In the genomic region with DNA sequence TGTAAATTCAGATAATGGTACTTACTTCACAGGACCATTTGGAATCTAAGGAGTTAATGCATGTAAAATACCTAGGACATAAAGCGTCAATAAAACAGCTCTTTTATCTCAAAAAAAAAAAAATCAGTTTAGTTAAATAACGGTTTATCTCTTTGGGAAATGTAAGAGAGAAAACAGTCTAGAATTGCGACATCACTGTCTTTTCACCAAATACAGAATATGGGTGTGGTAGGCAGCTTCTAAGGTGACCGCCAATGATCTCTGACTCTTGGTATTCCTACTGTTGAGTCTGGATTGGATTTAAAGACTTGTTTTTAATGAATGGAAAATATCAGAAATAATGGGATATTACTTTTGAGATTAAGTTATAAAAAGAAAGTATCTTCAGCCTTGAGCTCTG, we compare ENCODE assay signal across 3 cellular contexts.
A peak's percentile ranks its signal among the peaks of the same experiment; 100 is the strongest.
TF ChIP-seq lines count a peak whose summit lies in the region.

No MANE protein-coding gene starts in this region.

TF ChIP-seq in HepG2, 621 proteins besides CTCF, POLR2A, EP300 and RAD21:
- TF ChIP-seq ZKSCAN8 (CRISPR knock-in tag; IDR thresholded peaks at IDR 0.05; ENCODE audit: borderline replicate concordance) (no peak), CEBPB (IDR thresholded peaks at IDR 0.05; ENCODE audit: borderline replicate concordance, low read depth, low read length) (peak; percentile 50; the same call in 1 of the 2 replicates), ZNF777 (CRISPR knock-in tag; IDR thresholded peaks at IDR 0.05) (no peak), PHF8 (CRISPR knock-in tag; IDR thresholded peaks at IDR 0.05) (no peak)
- TF ChIP-seq, protein P1, sequence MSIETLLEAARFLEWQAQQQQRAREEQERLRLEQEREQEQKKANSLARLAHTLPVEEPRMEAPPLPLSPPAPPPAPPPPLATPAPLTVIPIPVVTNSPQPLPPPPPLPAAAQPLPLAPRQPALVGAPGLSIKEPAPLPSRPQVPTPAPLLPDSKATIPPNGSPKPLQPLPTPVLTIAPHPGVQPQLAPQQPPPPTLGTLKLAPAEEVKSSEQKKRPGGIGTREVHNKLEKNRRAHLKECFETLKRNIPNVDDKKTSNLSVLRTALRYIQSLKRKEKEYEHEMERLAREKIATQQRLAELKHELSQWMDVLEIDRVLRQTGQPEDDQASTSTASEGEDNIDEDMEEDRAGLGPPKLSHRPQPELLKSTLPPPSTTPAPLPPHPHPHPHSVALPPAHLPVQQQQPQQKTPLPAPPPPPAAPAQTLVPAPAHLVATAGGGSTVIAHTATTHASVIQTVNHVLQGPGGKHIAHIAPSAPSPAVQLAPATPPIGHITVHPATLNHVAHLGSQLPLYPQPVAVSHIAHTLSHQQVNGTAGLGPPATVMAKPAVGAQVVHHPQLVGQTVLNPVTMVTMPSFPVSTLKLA (IDR thresholded peaks at IDR 0.05), result no peak
- TF ChIP-seq, protein P2, sequence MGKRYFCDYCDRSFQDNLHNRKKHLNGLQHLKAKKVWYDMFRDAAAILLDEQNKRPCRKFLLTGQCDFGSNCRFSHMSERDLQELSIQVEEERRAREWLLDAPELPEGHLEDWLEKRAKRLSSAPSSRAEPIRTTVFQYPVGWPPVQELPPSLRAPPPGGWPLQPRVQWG (CRISPR knock-in tag; IDR thresholded peaks at IDR 0.05; ENCODE audit: borderline replicate concordance, low read depth), result no peak
- TF ChIP-seq, protein P3, sequence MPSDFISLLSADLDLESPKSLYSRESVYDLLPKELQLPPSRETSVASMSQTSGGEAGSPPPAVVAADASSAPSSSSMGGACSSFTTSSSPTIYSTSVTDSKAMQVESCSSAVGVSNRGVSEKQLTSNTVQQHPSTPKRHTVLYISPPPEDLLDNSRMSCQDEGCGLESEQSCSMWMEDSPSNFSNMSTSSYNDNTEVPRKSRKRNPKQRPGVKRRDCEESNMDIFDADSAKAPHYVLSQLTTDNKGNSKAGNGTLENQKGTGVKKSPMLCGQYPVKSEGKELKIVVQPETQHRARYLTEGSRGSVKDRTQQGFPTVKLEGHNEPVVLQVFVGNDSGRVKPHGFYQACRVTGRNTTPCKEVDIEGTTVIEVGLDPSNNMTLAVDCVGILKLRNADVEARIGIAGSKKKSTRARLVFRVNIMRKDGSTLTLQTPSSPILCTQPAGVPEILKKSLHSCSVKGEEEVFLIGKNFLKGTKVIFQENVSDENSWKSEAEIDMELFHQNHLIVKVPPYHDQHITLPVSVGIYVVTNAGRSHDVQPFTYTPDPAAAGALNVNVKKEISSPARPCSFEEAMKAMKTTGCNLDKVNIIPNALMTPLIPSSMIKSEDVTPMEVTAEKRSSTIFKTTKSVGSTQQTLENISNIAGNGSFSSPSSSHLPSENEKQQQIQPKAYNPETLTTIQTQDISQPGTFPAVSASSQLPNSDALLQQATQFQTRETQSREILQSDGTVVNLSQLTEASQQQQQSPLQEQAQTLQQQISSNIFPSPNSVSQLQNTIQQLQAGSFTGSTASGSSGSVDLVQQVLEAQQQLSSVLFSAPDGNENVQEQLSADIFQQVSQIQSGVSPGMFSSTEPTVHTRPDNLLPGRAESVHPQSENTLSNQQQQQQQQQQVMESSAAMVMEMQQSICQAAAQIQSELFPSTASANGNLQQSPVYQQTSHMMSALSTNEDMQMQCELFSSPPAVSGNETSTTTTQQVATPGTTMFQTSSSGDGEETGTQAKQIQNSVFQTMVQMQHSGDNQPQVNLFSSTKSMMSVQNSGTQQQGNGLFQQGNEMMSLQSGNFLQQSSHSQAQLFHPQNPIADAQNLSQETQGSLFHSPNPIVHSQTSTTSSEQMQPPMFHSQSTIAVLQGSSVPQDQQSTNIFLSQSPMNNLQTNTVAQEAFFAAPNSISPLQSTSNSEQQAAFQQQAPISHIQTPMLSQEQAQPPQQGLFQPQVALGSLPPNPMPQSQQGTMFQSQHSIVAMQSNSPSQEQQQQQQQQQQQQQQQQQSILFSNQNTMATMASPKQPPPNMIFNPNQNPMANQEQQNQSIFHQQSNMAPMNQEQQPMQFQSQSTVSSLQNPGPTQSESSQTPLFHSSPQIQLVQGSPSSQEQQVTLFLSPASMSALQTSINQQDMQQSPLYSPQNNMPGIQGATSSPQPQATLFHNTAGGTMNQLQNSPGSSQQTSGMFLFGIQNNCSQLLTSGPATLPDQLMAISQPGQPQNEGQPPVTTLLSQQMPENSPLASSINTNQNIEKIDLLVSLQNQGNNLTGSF (CRISPR knock-in tag; IDR thresholded peaks at IDR 0.05), result no peak

TF ChIP-seq in Ishikawa, 13 proteins besides CTCF, POLR2A, EP300 and RAD21:
- TF ChIP-seq CEBPB (IDR thresholded peaks at IDR 0.05) (0 out of 2 replicates have a peak, but pooled peaks have one; percentile 40), YY1 (IDR thresholded peaks at IDR 0.05; ENCODE audit: low read depth) (no peak), FOXM1 (IDR thresholded peaks at IDR 0.05; ENCODE audit: borderline replicate concordance, low read depth) (no peak), EGR1 (IDR thresholded peaks at IDR 0.05) (no peak), ZBTB7A (IDR thresholded peaks at IDR 0.05; ENCODE audit: low read depth) (no peak), TEAD4 (IDR thresholded peaks at IDR 0.05) (no peak)
- TF ChIP-seq, protein P4, sequence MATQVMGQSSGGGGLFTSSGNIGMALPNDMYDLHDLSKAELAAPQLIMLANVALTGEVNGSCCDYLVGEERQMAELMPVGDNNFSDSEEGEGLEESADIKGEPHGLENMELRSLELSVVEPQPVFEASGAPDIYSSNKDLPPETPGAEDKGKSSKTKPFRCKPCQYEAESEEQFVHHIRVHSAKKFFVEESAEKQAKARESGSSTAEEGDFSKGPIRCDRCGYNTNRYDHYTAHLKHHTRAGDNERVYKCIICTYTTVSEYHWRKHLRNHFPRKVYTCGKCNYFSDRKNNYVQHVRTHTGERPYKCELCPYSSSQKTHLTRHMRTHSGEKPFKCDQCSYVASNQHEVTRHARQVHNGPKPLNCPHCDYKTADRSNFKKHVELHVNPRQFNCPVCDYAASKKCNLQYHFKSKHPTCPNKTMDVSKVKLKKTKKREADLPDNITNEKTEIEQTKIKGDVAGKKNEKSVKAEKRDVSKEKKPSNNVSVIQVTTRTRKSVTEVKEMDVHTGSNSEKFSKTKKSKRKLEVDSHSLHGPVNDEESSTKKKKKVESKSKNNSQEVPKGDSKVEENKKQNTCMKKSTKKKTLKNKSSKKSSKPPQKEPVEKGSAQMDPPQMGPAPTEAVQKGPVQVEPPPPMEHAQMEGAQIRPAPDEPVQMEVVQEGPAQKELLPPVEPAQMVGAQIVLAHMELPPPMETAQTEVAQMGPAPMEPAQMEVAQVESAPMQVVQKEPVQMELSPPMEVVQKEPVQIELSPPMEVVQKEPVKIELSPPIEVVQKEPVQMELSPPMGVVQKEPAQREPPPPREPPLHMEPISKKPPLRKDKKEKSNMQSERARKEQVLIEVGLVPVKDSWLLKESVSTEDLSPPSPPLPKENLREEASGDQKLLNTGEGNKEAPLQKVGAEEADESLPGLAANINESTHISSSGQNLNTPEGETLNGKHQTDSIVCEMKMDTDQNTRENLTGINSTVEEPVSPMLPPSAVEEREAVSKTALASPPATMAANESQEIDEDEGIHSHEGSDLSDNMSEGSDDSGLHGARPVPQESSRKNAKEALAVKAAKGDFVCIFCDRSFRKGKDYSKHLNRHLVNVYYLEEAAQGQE (IDR thresholded peaks at IDR 0.05; ENCODE audit: low read depth), result no peak

TF ChIP-seq in H1, 55 proteins besides CTCF, POLR2A, EP300 and RAD21:
- TF ChIP-seq SIX5 (IDR thresholded peaks at IDR 0.05; ENCODE audit: low read depth, low read length), result no peak
- TF ChIP-seq CEBPB (IDR thresholded peaks at IDR 0.05; ENCODE audit: low read depth, low read length), result peak; percentile 47; the same call in 1 of the 2 replicates
TF ChIP-seq in H1: peak in this region for 1.
